ENCODE assay signal across 8 cellular contexts in genomic region chr19:34345934-34346333, GRCh38. TPM values are rescaled to one million over a fixed set of nuclear protein-coding genes. Genes with fewer than 3 reads are reported as not detected.
DNase-seq lines count a peak whose midpoint lies in the region; ATAC-seq, FAIRE-seq and TF ChIP-seq lines count a peak whose summit lies in the region.

No MANE protein-coding gene starts in this region.

- no peak overlapping the region for H3K4me3 Mint-ChIP-seq in central memory CD8-positive, alpha-beta T cell

- no peaks in the 10 kb centered on the region for H3K27me3 Mint-ChIP-seq in central memory CD8-positive, alpha-beta T cell

- no peak overlapping the region for H3K27ac ChIP-seq in 22Rv1

- peak; percentile 92 for TF ChIP-seq CTCF in 22Rv1 (IDR thresholded peaks at IDR 0.05)

- peaks cover 24% of the 10 kb centered on the region for H3K4me1 Mint-ChIP-seq in central memory CD8-positive, alpha-beta T cell

- DNase-seq in GM12891 (ENCODE audit: insufficient read length, low spot score), result peak; percentile 73
- DNase-seq in NCI-H2171 (lab: John Stamatoyannopoulos, UW), result peak; percentile 42
- peak; percentile 51 for DNase-seq in activated CD4-positive, CD25-positive, alpha-beta regulatory T cell treated with anti-CD3 and anti-CD28 coated beads, Interleukin-2, amount 50 U/mL, for 16 hours (ENCODE audit: low read depth, low spot score)
- DNase-seq in central memory CD8-positive, alpha-beta T cell (ENCODE audit: low spot score in 2 of 2), result peak; percentile 43 to 65
- DNase-seq in left lobe of liver (ENCODE audit: low spot score), result peak; percentile 80
- DNase-seq in stimulated activated CD4-positive, alpha-beta T cell treated with anti-CD3 and anti-CD28 coated beads, TNF-alpha, amount 100 ng/mL, for 4 hours (ENCODE audit: low read depth in 3 of 3), result peak; percentile 40 to 51 (median 45)
- DNase-seq in GF-D8 (lab: John Stamatoyannopoulos, UW), result no peak

- TF ChIP-seq POLR2A in GM12891 (IDR thresholded peaks at IDR 0.05; ENCODE audit: low read depth, low read length), result no peak

- peak; percentile 96 for FAIRE-seq in GM12891 (lab: Jason Lieb, UNC)

- H3K36me3 Mint-ChIP-seq in central memory CD8-positive, alpha-beta T cell (ENCODE audit: insufficient read depth), result peaks cover 18% of the 10 kb centered on the region

- peak; percentile 21 for ATAC-seq in central memory CD8-positive, alpha-beta T cell (replicated peaks; ENCODE audit: extremely low read depth, poor library complexity, severe bottlenecking)
- peak; percentile 97 for ATAC-seq in left lobe of liver

- H3K27ac Mint-ChIP-seq in central memory CD8-positive, alpha-beta T cell (ENCODE audit: low read depth), result no peak overlapping the region

- H3K9me3 Mint-ChIP-seq in central memory CD8-positive, alpha-beta T cell, result no peaks in the 10 kb centered on the region

TF ChIP-seq in GM12891, 5 proteins besides CTCF, POLR2A, EP300 and RAD21:
- no peak for TF ChIP-seq TAF1 (IDR thresholded peaks at IDR 0.05; ENCODE audit: low read depth, low read length)
- TF ChIP-seq POU2F2 (IDR thresholded peaks at IDR 0.05; ENCODE audit: low read depth, low read length), result no peak
- TF ChIP-seq SPI1 (IDR thresholded peaks at IDR 0.05; ENCODE audit: low read depth, low read length), result no peak
- no peak for TF ChIP-seq POLR2AphosphoS5 (IDR thresholded peaks at IDR 0.05; ENCODE audit: low read depth, low read length)
- TF ChIP-seq PAX5 (IDR thresholded peaks at IDR 0.05; ENCODE audit: insufficient read depth, low read length, severe bottlenecking), result no peak

RNA-seq across cellular contexts. Expression of gene GPI, which starts 19.1 kb away (rescaled TPM):
- 496 TPM for polyA plus RNA-seq in GM12891 (2012; ENCODE audit: low read depth, missing spikeins)
- 194 TPM for total RNA-seq in left lobe of liver

RNA-seq across cellular contexts. Expression of gene PDCD2L, which starts 58.3 kb away (rescaled TPM):
- polyA plus RNA-seq in GM12891 (2012; ENCODE audit: low read depth, missing spikeins), result 19.5 TPM
- total RNA-seq in left lobe of liver, result 3.3 TPM
